ENCODE assay signal across 10 cellular contexts in genomic region chr14:102929349-102930137, GRCh38. TPM values are rescaled to one million over a fixed set of nuclear protein-coding genes. Genes with fewer than 3 reads are reported as not detected.
DNase-seq lines count a peak whose midpoint lies in the region; ATAC-seq, FAIRE-seq and TF ChIP-seq lines count a peak whose summit lies in the region.
"Had no signal": no experiment of that assay in that cellular context is flagged by ENCODE, and none has a peak within 500 bp of the region (broad histone marks: within the 10 kb centered on the region; RNA-seq: fewer than 3 reads in every experiment).

No MANE protein-coding gene starts in this region.

- H3K36me3 Mint-ChIP-seq in activated T-cell treated with anti-CD3 and anti-CD28 coated beads, Interleukin-2, amount 50 U/mL, for 4 hours (ENCODE audit: insufficient read depth) = no peaks in the 10 kb centered on the region

- H3K4me1 ChIP-seq in endothelial cell of umbilical vein (ENCODE audit: control insufficient read depth, extremely low read depth, insufficient read depth, low read length) (peaks cover 13% of the 10 kb centered on the region), muscle layer of duodenum (ENCODE audit: control insufficient read depth in 1 of 2, insufficient read depth in 2 of 2, low read length in 2 of 2) (peaks cover 0 to 25% of the 10 kb centered on the region in 2 donors), thymus (ENCODE audit: control insufficient read depth, insufficient read depth, low read length) (peaks cover 12% of the 10 kb centered on the region)

- peaks cover 21% of the 10 kb centered on the region for H3K27me3 Mint-ChIP-seq in activated T-cell treated with anti-CD3 and anti-CD28 coated beads, Interleukin-2, amount 50 U/mL, for 4 hours (ENCODE audit: low read depth)

- no peaks in the 10 kb centered on the region for H3K9me1 ChIP-seq in endothelial cell of umbilical vein (replicated peaks; ENCODE audit: control insufficient read depth, extremely low read depth, insufficient read depth, low read length)

- ATAC-seq in activated T-cell treated with anti-CD3 and anti-CD28 coated beads, Interleukin-2, amount 50 U/mL, for 4 hours = peak in 1 of 2 donors; percentile 1
- no peak for ATAC-seq in GM21723 (IDR thresholded peaks at IDR 0.05; ENCODE audit: unreplicated experiment)

- no peak overlapping the region for H3K9ac ChIP-seq in endothelial cell of umbilical vein (replicated peaks; ENCODE audit: extremely low read depth, insufficient read depth, low read length)

- BruUV-seq in endothelial cell of umbilical vein (replicated peaks; lab: Mats Ljungman, UMichigan) = no TSS peak

- no peak overlapping the region for H2AFZ ChIP-seq in endothelial cell of umbilical vein (ENCODE audit: low read depth, low read length)

- intact Hi-C loops in endothelial cell of umbilical vein (cut with micrococcal nuclease) = no loop called here

- dilution Hi-C loops in endothelial cell of umbilical vein (cut with MboI; ENCODE audit: extremely low pct_ligation_motif_present, low sequenced_read_pairs) = no loop called here

- no peaks in the 10 kb centered on the region for H3K79me2 ChIP-seq in endothelial cell of umbilical vein (ENCODE audit: control insufficient read depth, insufficient read depth, low read length)

- POLR2A ChIA-PET in endothelial cell of umbilical vein (lab: Charles Lee) = no interaction called here

- no peaks in the 10 kb centered on the region for H4K20me1 ChIP-seq in endothelial cell of umbilical vein (replicated peaks; ENCODE audit: control insufficient read depth, extremely low read depth, insufficient read depth, low read length)

- H3K4me1 Mint-ChIP-seq in activated T-cell treated with anti-CD3 and anti-CD28 coated beads, Interleukin-2, amount 50 U/mL, for 4 hours (ENCODE audit: low read depth) = peaks cover 5% of the 10 kb centered on the region

- H3K4me3 Mint-ChIP-seq in activated T-cell treated with anti-CD3 and anti-CD28 coated beads, Interleukin-2, amount 50 U/mL, for 4 hours = peak overlapping the region; percentile 19

- CTCF ChIA-PET in endothelial cell of umbilical vein (lab: Charles Lee) = interaction anchor here (3.1 kb wide), 1 partner anchor 235 kb away, joined by 29 read pairs; no protein-coding TSS in a partner anchor

- no peak for DNase-seq in activated T-cell treated with anti-CD3 and anti-CD28 coated beads, Interleukin-2, amount 50 U/mL, for 4 hours
- no peak for DNase-seq in activated T-cell treated with anti-CD3 and anti-CD28 coated beads for 4 hours
- DNase-seq in endothelial cell of umbilical vein (ENCODE audit: low read depth, low spot score) = no peak
- no peak for DNase-seq in SW480 (ENCODE audit: low spot score)
- no peak for DNase-seq in GM19238 (ENCODE audit: insufficient read length, low spot score)
- DNase-seq: HCEC 1CT, T-helper 9 cell had no signal

- H3K27me3 ChIP-seq in endothelial cell of umbilical vein (ENCODE audit: control insufficient read depth in 2 of 2, insufficient read depth in 2 of 2, low read length in 2 of 2) = peaks cover 31 to 47% of the 10 kb centered on the region in 2 experiments
- H3K27me3 ChIP-seq in muscle layer of duodenum (ENCODE audit: low read depth, low read length) = peaks cover 26% of the 10 kb centered on the region
- peaks cover 59% of the 10 kb centered on the region for H3K27me3 ChIP-seq in thymus (ENCODE audit: control insufficient read depth, insufficient read depth)

- no peak overlapping the region for H3K27ac ChIP-seq in endothelial cell of umbilical vein (ENCODE audit: insufficient read depth, low read depth, low read length)
- no peak overlapping the region for H3K27ac ChIP-seq in muscle layer of duodenum (ENCODE audit: low read length)
- no peak overlapping the region for H3K27ac ChIP-seq in thymus (ENCODE audit: low read depth)

- TF ChIP-seq CTCF in endothelial cell of umbilical vein (IDR thresholded peaks at IDR 0.05; ENCODE audit: extremely low read depth in 1 of 2, insufficient read depth in 1 of 2, low read depth in 1 of 2, low read length in 2 of 2) = no peak

- H3K4me3 ChIP-seq in endothelial cell of umbilical vein (replicated peaks in 1 of 3; ENCODE audit: insufficient read depth in 1 of 3, low read depth in 1 of 3, low read length in 3 of 3) (peak overlapping the region in 1 of 3 experiments; percentile 9), muscle layer of duodenum (ENCODE audit: low read depth in 1 of 2, low read length in 2 of 2) (peak overlapping the region; percentile 7 to 47), thymus (ENCODE audit: low read length) (peak overlapping the region; percentile 65)

- H3K4me2 ChIP-seq in endothelial cell of umbilical vein (ENCODE audit: insufficient read depth, low read length) = no peak overlapping the region

- WGBS in thymus = 8% methylated on average over 77 of the region's 77 CpGs

- no peak for TF ChIP-seq POLR2A in endothelial cell of umbilical vein (IDR thresholded peaks at IDR 0.05; ENCODE audit: low read depth, low read length)

- H3K9me3 Mint-ChIP-seq in activated T-cell treated with anti-CD3 and anti-CD28 coated beads, Interleukin-2, amount 50 U/mL, for 4 hours = no peaks in the 10 kb centered on the region

- FAIRE-seq in endothelial cell of umbilical vein (lab: Jason Lieb, UNC) = no peak

- H3K36me3 ChIP-seq in endothelial cell of umbilical vein (ENCODE audit: control insufficient read depth in 2 of 2, extremely low read depth in 1 of 2, insufficient read depth in 2 of 2, low read length in 2 of 2) (peaks cover 3 to 11% of the 10 kb centered on the region in 2 experiments), muscle layer of duodenum (ENCODE audit: control insufficient read depth in 1 of 2, insufficient read depth in 2 of 2, low read length in 2 of 2) (peaks cover 7 to 13% of the 10 kb centered on the region in 2 donors), thymus (ENCODE audit: control insufficient read depth, insufficient read depth) (no peaks in the 10 kb centered on the region)

- H3K9me3 ChIP-seq in endothelial cell of umbilical vein (replicated peaks; ENCODE audit: control insufficient read depth, insufficient read depth, low read length) = no peaks in the 10 kb centered on the region
- no peaks in the 10 kb centered on the region for H3K9me3 ChIP-seq in muscle layer of duodenum (ENCODE audit: control insufficient read depth in 1 of 2, low read length in 2 of 2)
- H3K9me3 ChIP-seq in thymus (ENCODE audit: control insufficient read depth) = no peaks in the 10 kb centered on the region

TF ChIP-seq in endothelial cell of umbilical vein, 7 proteins besides CTCF, POLR2A, EP300 and RAD21:
- TF ChIP-seq POLR2AphosphoS5 (IDR thresholded peaks at IDR 0.05; ENCODE audit: insufficient read depth, low read depth, low read length) (no peak), GATA2 (IDR thresholded peaks at IDR 0.05; ENCODE audit: insufficient read depth, insufficient read length, low read depth, low read length) (no peak), JUN (IDR thresholded peaks at IDR 0.05; ENCODE audit: borderline replicate concordance, insufficient read depth, insufficient read length, low read depth) (no peak), MYC (IDR thresholded peaks at IDR 0.05; ENCODE audit: low read depth, low read length) (no peak), EZH2 (IDR thresholded peaks at IDR 0.05; ENCODE audit: borderline replicate concordance, low read depth, low read length, severe bottlenecking) (peak; percentile 99)

RNA-seq across cellular contexts. Expression of gene AMN, which starts 7.1 kb away (rescaled TPM):
- total RNA-seq in activated T-cell treated with anti-CD3 and anti-CD28 coated beads, Interleukin-2, amount 50 U/mL, for 4 hours = 1 to 10 TPM; 1.7 to 2.2 (median 2.0) TPM
- total RNA-seq in endothelial cell of umbilical vein = not detected in 2 replicates
- 0.03 and 0.05 TPM in 2 replicates for polyA plus RNA-seq in endothelial cell of umbilical vein
- not detected in 2 replicates for polyA plus RNA-seq in endothelial cell of umbilical vein (2011; cell fraction: cytosol; rRNA removed)
- 0.13 and 0.25 TPM in 2 replicates for polyA plus RNA-seq in endothelial cell of umbilical vein (2011; cell fraction: nucleus; rRNA removed)
- polyA plus RNA-seq in endothelial cell of umbilical vein (2012) = not detected in 2 replicates
- polyA minus RNA-seq in endothelial cell of umbilical vein = not detected in 2 replicates
- not detected for polyA minus RNA-seq in endothelial cell of umbilical vein (2011; cell fraction: cytosol; rRNA and poly(A)+ RNA removed)
- 0.19 TPM in 1 of 2 replicates, not detected in the other for polyA minus RNA-seq in endothelial cell of umbilical vein (2011; cell fraction: nucleus; rRNA and poly(A)+ RNA removed)
- 3.5 TPM for polyA plus RNA-seq in thymus
